8 cellular contexts compared by ENCODE assay signal in genomic region chr7:112204072-112204775, GRCh38. TPM values are rescaled to one million over a fixed set of nuclear protein-coding genes. Genes with fewer than 3 reads are reported as not detected.
A peak's percentile ranks its signal among the peaks of the same experiment; 100 is the strongest.
DNase-seq lines count a peak whose midpoint lies in the region; ATAC-seq and TF ChIP-seq lines count a peak whose summit lies in the region.

No MANE protein-coding gene starts in this region.

- ATAC-seq in GM21381 (IDR thresholded peaks at IDR 0.05; ENCODE audit: unreplicated experiment), result no peak

- no peak for DNase-seq in activated T-cell treated with anti-CD3 and anti-CD28 coated beads, Interleukin-2, amount 50 U/mL, for 24 hours
- DNase-seq in activated T-cell treated with anti-CD3 and anti-CD28 coated beads for 4 hours (no peak), RKO (ENCODE audit: low spot score) (peak; percentile 73), epithelial cell of proximal tubule (ENCODE audit: low read depth) (no peak), osteocyte (ENCODE audit: extremely low spot score, unreplicated experiment) (no peak), GM19238 (ENCODE audit: insufficient read length, low spot score) (no peak)
- DNase-seq in activated CD8-positive, alpha-beta memory T cell treated with anti-CD3 and anti-CD28 coated beads, Interleukin-2, amount 50 U/mL, for 4 hours, result no peak

- no peaks in the 10 kb centered on the region for H3K9me3 Mint-ChIP-seq in activated T-cell treated with anti-CD3 and anti-CD28 coated beads, Interleukin-2, amount 50 U/mL, for 24 hours
- no peaks in the 10 kb centered on the region for H3K9me3 Mint-ChIP-seq in osteocyte (ENCODE audit: unreplicated experiment)

- TF ChIP-seq CTCF in epithelial cell of proximal tubule (conservative IDR thresholded peaks at IDR 0.05; ENCODE audit: low read depth, low read length) (no peak), osteocyte (IDR thresholded peaks at IDR 0.05) (no peak)

- H3K36me3 Mint-ChIP-seq in activated T-cell treated with anti-CD3 and anti-CD28 coated beads, Interleukin-2, amount 50 U/mL, for 24 hours (ENCODE audit: low read depth), result peaks cover 9% of the 10 kb centered on the region
- no peaks in the 10 kb centered on the region for H3K36me3 Mint-ChIP-seq in osteocyte (ENCODE audit: unreplicated experiment)

- no peak overlapping the region for H3K27ac Mint-ChIP-seq in activated T-cell treated with anti-CD3 and anti-CD28 coated beads, Interleukin-2, amount 50 U/mL, for 24 hours
- H3K27ac Mint-ChIP-seq in osteocyte (ENCODE audit: unreplicated experiment), result peak overlapping the region; percentile 86

- peaks cover 37% of the 10 kb centered on the region for H3K4me1 Mint-ChIP-seq in activated T-cell treated with anti-CD3 and anti-CD28 coated beads, Interleukin-2, amount 50 U/mL, for 24 hours (ENCODE audit: low read depth)
- peaks cover 53% of the 10 kb centered on the region for H3K4me1 Mint-ChIP-seq in osteocyte (ENCODE audit: unreplicated experiment)

- H3K4me3 Mint-ChIP-seq in activated T-cell treated with anti-CD3 and anti-CD28 coated beads, Interleukin-2, amount 50 U/mL, for 24 hours, result peak overlapping the region; percentile 88
- H3K4me3 Mint-ChIP-seq in osteocyte (ENCODE audit: unreplicated experiment), result peak overlapping the region; percentile 95

- peaks cover 55% of the 10 kb centered on the region for H3K27me3 Mint-ChIP-seq in activated T-cell treated with anti-CD3 and anti-CD28 coated beads, Interleukin-2, amount 50 U/mL, for 24 hours
- no peaks in the 10 kb centered on the region for H3K27me3 Mint-ChIP-seq in osteocyte (ENCODE audit: unreplicated experiment)

- peak overlapping the region; percentile 92 for H3K4me3 ChIP-seq in epithelial cell of proximal tubule (ENCODE audit: low read depth, low read length)

RNA-seq across cellular contexts. Expression of gene DOCK4, which starts 2.0 kb away (rescaled TPM):
- 10.0 and 10.6 TPM in 2 replicates for total RNA-seq in epithelial cell of proximal tubule
- 44.1 and 44.9 TPM in 2 replicates for total RNA-seq in osteocyte

RNA-seq across cellular contexts. Expression of gene ZNF277, which starts 2.3 kb away (rescaled TPM):
- total RNA-seq in epithelial cell of proximal tubule (17.3 and 19.0 TPM in 2 replicates), osteocyte (28.1 and 32.0 TPM in 2 replicates)
